In genomic region chr2:130300258-130300969, GRCh38 we compare ENCODE assay signal across 1 cellular context.
TF ChIP-seq lines count a peak whose summit lies in the region.

No MANE protein-coding gene starts in this region.

TF ChIP-seq in HCT116, 20 proteins besides CTCF, POLR2A, EP300 and RAD21 (continued from another document):
- TF ChIP-seq, protein P1, sequence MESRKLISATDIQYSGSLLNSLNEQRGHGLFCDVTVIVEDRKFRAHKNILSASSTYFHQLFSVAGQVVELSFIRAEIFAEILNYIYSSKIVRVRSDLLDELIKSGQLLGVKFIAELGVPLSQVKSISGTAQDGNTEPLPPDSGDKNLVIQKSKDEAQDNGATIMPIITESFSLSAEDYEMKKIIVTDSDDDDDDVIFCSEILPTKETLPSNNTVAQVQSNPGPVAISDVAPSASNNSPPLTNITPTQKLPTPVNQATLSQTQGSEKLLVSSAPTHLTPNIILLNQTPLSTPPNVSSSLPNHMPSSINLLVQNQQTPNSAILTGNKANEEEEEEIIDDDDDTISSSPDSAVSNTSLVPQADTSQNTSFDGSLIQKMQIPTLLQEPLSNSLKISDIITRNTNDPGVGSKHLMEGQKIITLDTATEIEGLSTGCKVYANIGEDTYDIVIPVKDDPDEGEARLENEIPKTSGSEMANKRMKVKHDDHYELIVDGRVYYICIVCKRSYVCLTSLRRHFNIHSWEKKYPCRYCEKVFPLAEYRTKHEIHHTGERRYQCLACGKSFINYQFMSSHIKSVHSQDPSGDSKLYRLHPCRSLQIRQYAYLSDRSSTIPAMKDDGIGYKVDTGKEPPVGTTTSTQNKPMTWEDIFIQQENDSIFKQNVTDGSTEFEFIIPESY (IDR thresholded peaks at IDR 0.05; ENCODE audit: extremely low read depth, insufficient replicate concordance, low read length) = no peak
- TF ChIP-seq CBX3 (IDR thresholded peaks at IDR 0.05; ENCODE audit: low read depth) = no peak
- no peak for TF ChIP-seq YY1 (IDR thresholded peaks at IDR 0.05; ENCODE audit: extremely low read depth, insufficient replicate concordance, low read depth, low read length)
- TF ChIP-seq CEBPB (IDR thresholded peaks at IDR 0.05; ENCODE audit: low read depth) = no peak
- no peak for TF ChIP-seq EZH2 (IDR thresholded peaks at IDR 0.05)
- TF ChIP-seq ELF1 (IDR thresholded peaks at IDR 0.05; ENCODE audit: borderline replicate concordance, low read depth) = no peak
